8 cellular contexts compared by ENCODE assay signal in genomic region chr1:168470821-168471473, GRCh38.
DNase-seq lines count a peak whose midpoint lies in the region; ATAC-seq and TF ChIP-seq lines count a peak whose summit lies in the region.

No MANE protein-coding gene starts in this region.

- no peaks in the 10 kb centered on the region for H3K27me3 ChIP-seq in suprapubic skin

- peak overlapping the region; percentile 67 for H3K27ac Mint-ChIP-seq in activated T-cell treated with anti-CD3 and anti-CD28 coated beads, Interleukin-2, amount 50 U/mL, for 24 hours

- 52% methylated on average over 2 of the region's 2 CpGs for WGBS in suprapubic skin

- H3K4me3 ChIP-seq in fibroblast of villous mesenchyme (ENCODE audit: low read depth, low read length) (no peak overlapping the region), suprapubic skin (no peak overlapping the region)

- ATAC-seq in SK-N-SH treated with all-trans-retinoic acid at 6 μM for 48 hours (peak; percentile 72), GM19395 (IDR thresholded peaks at IDR 0.05; ENCODE audit: unreplicated experiment) (no peak), GM19324 (IDR thresholded peaks at IDR 0.05; ENCODE audit: low FRiP score, unreplicated experiment) (no peak), HG02571 (IDR thresholded peaks at IDR 0.05; ENCODE audit: unreplicated experiment) (no peak)

- H3K9me3 ChIP-seq in suprapubic skin: no peaks in the 10 kb centered on the region

- peak overlapping the region; percentile 53 for H3K27ac ChIP-seq in suprapubic skin

- no peak for DNase-seq in activated T-cell treated with anti-CD3 and anti-CD28 coated beads, Interleukin-2, amount 50 U/mL, for 24 hours
- no peak for DNase-seq in activated T-cell treated with anti-CD3 and anti-CD28 coated beads, Interleukin-2, amount 50 U/mL, for 1 hour
- DNase-seq in fibroblast of villous mesenchyme (ENCODE audit: low read depth) (peak; percentile 82), suprapubic skin (ENCODE audit: low spot score in 2 of 2) (no peak)

- H3K36me3 Mint-ChIP-seq in activated T-cell treated with anti-CD3 and anti-CD28 coated beads, Interleukin-2, amount 50 U/mL, for 24 hours (ENCODE audit: low read depth): no peaks in the 10 kb centered on the region

- no peaks in the 10 kb centered on the region for H3K27me3 Mint-ChIP-seq in activated T-cell treated with anti-CD3 and anti-CD28 coated beads, Interleukin-2, amount 50 U/mL, for 24 hours

- no peak for TF ChIP-seq POLR2A in suprapubic skin (IDR thresholded peaks at IDR 0.05)

- H3K36me3 ChIP-seq in suprapubic skin: no peaks in the 10 kb centered on the region

- no peak for TF ChIP-seq CTCF in fibroblast of villous mesenchyme (IDR thresholded peaks at IDR 0.05; ENCODE audit: insufficient read depth, low read depth, low read length)
- peak in 1 of 2 donors; percentile 4 for TF ChIP-seq CTCF in suprapubic skin (IDR thresholded peaks at IDR 0.05)

- H3K9me3 Mint-ChIP-seq in activated T-cell treated with anti-CD3 and anti-CD28 coated beads, Interleukin-2, amount 50 U/mL, for 24 hours: peaks cover 4% of the 10 kb centered on the region

- H3K4me1 Mint-ChIP-seq in activated T-cell treated with anti-CD3 and anti-CD28 coated beads, Interleukin-2, amount 50 U/mL, for 24 hours (ENCODE audit: low read depth): peaks cover 52% of the 10 kb centered on the region

- peaks cover 44% of the 10 kb centered on the region for H3K4me1 ChIP-seq in suprapubic skin

- TF ChIP-seq EP300 in suprapubic skin (IDR thresholded peaks at IDR 0.05): no peak

- no peak overlapping the region for H3K4me3 Mint-ChIP-seq in activated T-cell treated with anti-CD3 and anti-CD28 coated beads, Interleukin-2, amount 50 U/mL, for 24 hours

TF ChIP-seq in SK-N-SH treated with all-trans-retinoic acid at 6 μM for 48 hours, 23 proteins besides CTCF, POLR2A, EP300 and RAD21:
- peak; percentile 13; the same call in 1 of the 2 replicates for TF ChIP-seq TOX (CRISPR knock-in tag; IDR thresholded peaks at IDR 0.05; ENCODE audit: borderline replicate concordance)
- TF ChIP-seq SNAI2 (CRISPR knock-in tag; IDR thresholded peaks at IDR 0.05): no peak
TF ChIP-seq in SK-N-SH treated with all-trans-retinoic acid at 6 μM for 48 hours: peak in this region for 1.
